17 cellular contexts compared by ENCODE assay signal in genomic region chr5:14730881-14731280, GRCh38.
DNase-seq lines count a peak whose midpoint lies in the region; ATAC-seq, FAIRE-seq and TF ChIP-seq lines count a peak whose summit lies in the region.
"Had no signal": no experiment of that assay in that cellular context is flagged by ENCODE, and none has a peak within 500 bp of the region (broad histone marks: within the 10 kb centered on the region; RNA-seq: fewer than 3 reads in every experiment).

No MANE protein-coding gene starts in this region.

- H3K9me3 Mint-ChIP-seq in memory B cell = no peaks in the 10 kb centered on the region
- H3K9me3 Mint-ChIP-seq: GM23338 had no signal

- no peak for ATAC-seq in HepG2
- ATAC-seq in right lobe of liver = no peak
- no peak for ATAC-seq in memory B cell (ENCODE audit: low read depth)
- ATAC-seq in GM21786 (IDR thresholded peaks at IDR 0.05; ENCODE audit: unreplicated experiment) = no peak
- ATAC-seq in GM18520 (IDR thresholded peaks at IDR 0.05; ENCODE audit: unreplicated experiment) = no peak
- no peak for ATAC-seq in GM19397 (IDR thresholded peaks at IDR 0.05; ENCODE audit: unreplicated experiment)
- ATAC-seq: GM12878, GM23338, K562 had no signal

- H3K4me1 Mint-ChIP-seq in memory B cell = no peaks in the 10 kb centered on the region

- H3K4me3 ChIP-seq in HepG2 (replicated peaks in 1 of 3; ENCODE audit: insufficient read depth in 1 of 3, low read depth in 2 of 3, low read length in 3 of 3) (no peak overlapping the region), right lobe of liver (no peak overlapping the region), WERI-Rb-1 (ENCODE audit: low read depth, low read length) (no peak overlapping the region)
- H3K4me3 ChIP-seq: GM12878, GM23338, K562 had no signal

- no peak overlapping the region for H3K4me2 ChIP-seq in HepG2 (ENCODE audit: low read depth, low read length)
- H3K4me2 ChIP-seq: GM23338 had no signal

- H3K4me3 Mint-ChIP-seq in memory B cell = no peak overlapping the region
- H3K4me3 Mint-ChIP-seq: GM23338 had no signal

- H3K36me3 ChIP-seq in HepG2 (replicated peaks in 1 of 2; ENCODE audit: control insufficient read depth in 1 of 2, insufficient read depth in 2 of 2, low read length in 2 of 2) (peaks cover 3 to 19% of the 10 kb centered on the region in 2 experiments; a peak in 4 of 5 replicates), right lobe of liver (no peaks in the 10 kb centered on the region), WERI-Rb-1 (peaks cover 41% of the 10 kb centered on the region)

- no peak overlapping the region for H2AFZ ChIP-seq in HepG2 (ENCODE audit: low read length)
- H2AFZ ChIP-seq: GM23338 had no signal

- CTCF ChIA-PET in HepG2 (lab: Yijun Ruan, JAX; ENCODE audit: low intra/inter-chr PET ratio, low total read pairs) = no interaction called here

- H3K36me3 Mint-ChIP-seq in memory B cell = peaks cover 10% of the 10 kb centered on the region

- H4K20me1 ChIP-seq in HepG2 (ENCODE audit: insufficient read depth, low read length) = no peaks in the 10 kb centered on the region

- H3K9me3 ChIP-seq in HepG2 (ENCODE audit: low read length) (no peaks in the 10 kb centered on the region), right lobe of liver (no peaks in the 10 kb centered on the region), WERI-Rb-1 (ENCODE audit: severe bottlenecking) (no peaks in the 10 kb centered on the region)

- TF ChIP-seq EP300 in HepG2 (IDR thresholded peaks at IDR 0.05; ENCODE audit: low read depth in 2 of 2, low read length in 2 of 2) = no peak
- no peak for TF ChIP-seq EP300 in HepG2 (CRISPR knock-in tag; IDR thresholded peaks at IDR 0.05; ENCODE audit: borderline replicate concordance)

- H3K27ac ChIP-seq in HepG2 (ENCODE audit: extremely low read length, insufficient read depth, low read length) (no peak overlapping the region), right lobe of liver (no peak overlapping the region), WERI-Rb-1 (no peak overlapping the region)
- H3K27ac ChIP-seq: C4-2B, HL-60 had no signal

- BruUV-seq in HepG2 (replicated peaks; lab: Mats Ljungman, UMichigan) = no TSS peak

- FAIRE-seq in HepG2 (lab: Jason Lieb, UNC) = no peak
- FAIRE-seq: GM12878, K562 had no signal

- TF ChIP-seq RAD21 in HepG2 (CRISPR knock-in tag; IDR thresholded peaks at IDR 0.05) = no peak

- H3K27me3 Mint-ChIP-seq in memory B cell = no peaks in the 10 kb centered on the region

- DNase-seq in HepG2 (ENCODE audit: low spot score) = no peak
- no peak for DNase-seq in right lobe of liver
- peak; percentile 25 for DNase-seq in WERI-Rb-1
- no peak for DNase-seq in memory B cell (ENCODE audit: low spot score in 2 of 2)
- DNase-seq: Calu3, DMS79, NCI-H146, NCI-H226, NCI-H526 had no signal

- no peaks in the 10 kb centered on the region for H3K79me2 ChIP-seq in HepG2 (ENCODE audit: insufficient read depth, low read length)

- peaks cover 28% of the 10 kb centered on the region for H3K4me1 ChIP-seq in HepG2 (ENCODE audit: insufficient read depth, low read length)
- H3K4me1 ChIP-seq in right lobe of liver = peaks cover 0 to 25% (median 13%) of the 10 kb centered on the region in 4 donors

- no peak overlapping the region for H3K9ac ChIP-seq in HepG2 (ENCODE audit: insufficient read depth, low read depth, low read length)

- TF ChIP-seq POLR2A in HepG2 (IDR thresholded peaks at IDR 0.05; ENCODE audit: insufficient read depth in 1 of 2, low read depth in 2 of 2, low read length in 2 of 2) (no peak), right lobe of liver (IDR thresholded peaks at IDR 0.05) (no peak)

- intact Hi-C loops in HepG2 (cut with micrococcal nuclease; ENCODE audit: unreplicated experiment) (no loop called here), right lobe of liver (cut with DNase I) (no loop called here)

- no peaks in the 10 kb centered on the region for H3K27me3 ChIP-seq in HepG2 (ENCODE audit: control insufficient read depth in 1 of 2, insufficient read depth in 2 of 2, low read length in 2 of 2)
- no peaks in the 10 kb centered on the region for H3K27me3 ChIP-seq in right lobe of liver
- no peaks in the 10 kb centered on the region for H3K27me3 ChIP-seq in WERI-Rb-1 (ENCODE audit: insufficient read depth, low read depth, severe bottlenecking)

- in situ Hi-C loops in HepG2 (cut with HindIII; ENCODE audit: extremely low pct_ligation_motif_present, low pct_unique_long_range_greater_than_20kb) = no loop called here

- H3K27ac Mint-ChIP-seq in memory B cell = peak overlapping the region; percentile 29
- H3K27ac Mint-ChIP-seq: GM23338 had no signal

- TF ChIP-seq CTCF in HepG2 (CRISPR knock-in tag; IDR thresholded peaks at IDR 0.05) (no peak), right lobe of liver (IDR thresholded peaks at IDR 0.05) (no peak), WERI-Rb-1 (IDR thresholded peaks at IDR 0.05; ENCODE audit: low read depth, low read length) (peak; percentile 30; the same call in 1 of the 2 replicates)

- POLR2A ChIA-PET in HepG2 (lab: Yijun Ruan, JAX) = interaction anchor here (1.5 kb wide), 1 partner anchor 278 kb away, joined by 3 read pairs; no protein-coding TSS in a partner anchor

- WGBS in HepG2 (ENCODE audit: low lambda C conversion rate) = 91% methylated on average over 15 of the region's 15 CpGs
- WGBS in right lobe of liver (ENCODE audit: insufficient coverage, low coverage, low lambda C conversion rate, missing lambda C conversion rate) = 84% methylated on average over 10 of the region's 15 CpGs

TF ChIP-seq in HepG2, 621 proteins besides CTCF, POLR2A, EP300 and RAD21:
- TF ChIP-seq, protein P1, sequence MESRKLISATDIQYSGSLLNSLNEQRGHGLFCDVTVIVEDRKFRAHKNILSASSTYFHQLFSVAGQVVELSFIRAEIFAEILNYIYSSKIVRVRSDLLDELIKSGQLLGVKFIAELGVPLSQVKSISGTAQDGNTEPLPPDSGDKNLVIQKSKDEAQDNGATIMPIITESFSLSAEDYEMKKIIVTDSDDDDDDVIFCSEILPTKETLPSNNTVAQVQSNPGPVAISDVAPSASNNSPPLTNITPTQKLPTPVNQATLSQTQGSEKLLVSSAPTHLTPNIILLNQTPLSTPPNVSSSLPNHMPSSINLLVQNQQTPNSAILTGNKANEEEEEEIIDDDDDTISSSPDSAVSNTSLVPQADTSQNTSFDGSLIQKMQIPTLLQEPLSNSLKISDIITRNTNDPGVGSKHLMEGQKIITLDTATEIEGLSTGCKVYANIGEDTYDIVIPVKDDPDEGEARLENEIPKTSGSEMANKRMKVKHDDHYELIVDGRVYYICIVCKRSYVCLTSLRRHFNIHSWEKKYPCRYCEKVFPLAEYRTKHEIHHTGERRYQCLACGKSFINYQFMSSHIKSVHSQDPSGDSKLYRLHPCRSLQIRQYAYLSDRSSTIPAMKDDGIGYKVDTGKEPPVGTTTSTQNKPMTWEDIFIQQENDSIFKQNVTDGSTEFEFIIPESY (CRISPR knock-in tag; IDR thresholded peaks at IDR 0.05) = peak; percentile 48; the same call in 1 of the 2 replicates
- TF ChIP-seq ZNF30 (CRISPR knock-in tag; IDR thresholded peaks at IDR 0.05) = no peak
- no peak for TF ChIP-seq MED13 (CRISPR knock-in tag; IDR thresholded peaks at IDR 0.05)
- TF ChIP-seq HOXA9 (CRISPR knock-in tag; IDR thresholded peaks at IDR 0.05; ENCODE audit: borderline replicate concordance) = no peak
